ENCODE assay signal across 17 cellular contexts in genomic region chr5:41507501-41507900, GRCh38. TPM values are rescaled to one million over a fixed set of nuclear protein-coding genes. Genes with fewer than 3 reads are reported as not detected.
DNase-seq lines count a peak whose midpoint lies in the region; ATAC-seq and TF ChIP-seq lines count a peak whose summit lies in the region.
"Had no signal": no experiment of that assay in that cellular context is flagged by ENCODE, and none has a peak within 500 bp of the region (broad histone marks: within the 10 kb centered on the region; RNA-seq: fewer than 3 reads in every experiment).

No MANE protein-coding gene starts in this region.

- intact Hi-C loops in left ventricle myocardium inferior (cut with micrococcal nuclease), result no loop called here
- intact Hi-C loops in left ventricle myocardium superior (cut with micrococcal nuclease), result no loop called here

- DNase-seq in left ventricle myocardium inferior (no peak), left ventricle myocardium superior (no peak), NCI-H1436 treated with DMSO at 0.1 percent for 48 hours (lab: John Stamatoyannopoulos, UW) (peak; percentile 62), cerebellar cortex (ENCODE audit: low spot score) (peak; percentile 80), SHP77 treated with DMSO at 0.1 percent for 48 hours (lab: John Stamatoyannopoulos, UW) (no peak), SW480 (ENCODE audit: low spot score) (no peak)
- DNase-seq in activated naive CD4-positive, alpha-beta T cell treated with anti-CD3 and anti-CD28 coated beads, Interleukin-2, amount 10 ng/mL, durations not matched to agents 7 days and 5 days, result no peak
- DNase-seq: ACHN, Kasumi-1, MG63, NCI-H1048, NCI-H2081, NCI-H2171 treated with DMSO at 0.1 percent for 48 hours, NCI-H82, SW 1271 had no signal

- H3K4me1 ChIP-seq in left ventricle myocardium inferior, result peaks cover 44% of the 10 kb centered on the region
- H3K4me1 ChIP-seq: SJSA1 had no signal

- no peaks in the 10 kb centered on the region for H3K9me3 Mint-ChIP-seq in activated naive CD4-positive, alpha-beta T cell treated with anti-CD3 and anti-CD28 coated beads, Interleukin-2, amount 10 ng/mL, durations not matched to agents 7 days and 5 days

- no peak for TF ChIP-seq CTCF in left ventricle myocardium inferior (IDR thresholded peaks at IDR 0.05; ENCODE audit: borderline replicate concordance)

- no peaks in the 10 kb centered on the region for H3K4me1 Mint-ChIP-seq in activated naive CD4-positive, alpha-beta T cell treated with anti-CD3 and anti-CD28 coated beads, Interleukin-2, amount 10 ng/mL, durations not matched to agents 7 days and 5 days

- no peak overlapping the region for H3K4me3 Mint-ChIP-seq in activated naive CD4-positive, alpha-beta T cell treated with anti-CD3 and anti-CD28 coated beads, Interleukin-2, amount 10 ng/mL, durations not matched to agents 7 days and 5 days

- H3K36me3 Mint-ChIP-seq in activated naive CD4-positive, alpha-beta T cell treated with anti-CD3 and anti-CD28 coated beads, Interleukin-2, amount 10 ng/mL, durations not matched to agents 7 days and 5 days, result no peaks in the 10 kb centered on the region

- H3K27ac ChIP-seq in left ventricle myocardium inferior (replicated peaks), result peak overlapping the region; percentile 87
- H3K27ac ChIP-seq: SJSA1 had no signal

- peaks cover 30% of the 10 kb centered on the region for H3K27me3 Mint-ChIP-seq in activated naive CD4-positive, alpha-beta T cell treated with anti-CD3 and anti-CD28 coated beads, Interleukin-2, amount 10 ng/mL, durations not matched to agents 7 days and 5 days

- no peak for ATAC-seq in left ventricle myocardium superior

- H3K27me3 ChIP-seq in left ventricle myocardium inferior (ENCODE audit: low read depth), result peaks cover 10% of the 10 kb centered on the region

- no peaks in the 10 kb centered on the region for H3K9me3 ChIP-seq in left ventricle myocardium inferior (replicated peaks)
- H3K9me3 ChIP-seq: MG63, SJSA1 had no signal

- no peaks in the 10 kb centered on the region for H3K36me3 ChIP-seq in left ventricle myocardium inferior
- H3K36me3 ChIP-seq: MG63, SJSA1 had no signal

- H3K4me3 ChIP-seq in left ventricle myocardium inferior, result peak overlapping the region; percentile 81
- H3K4me3 ChIP-seq: MG63, SJSA1 had no signal

- CTCF ChIA-PET in activated naive CD4-positive, alpha-beta T cell treated with anti-CD3 and anti-CD28 coated beads, Interleukin-2, amount 10 ng/mL, durations not matched to agents 7 days and 5 days (lab: Charles Lee), result no interaction called here

- no peak overlapping the region for H3K27ac Mint-ChIP-seq in activated naive CD4-positive, alpha-beta T cell treated with anti-CD3 and anti-CD28 coated beads, Interleukin-2, amount 10 ng/mL, durations not matched to agents 7 days and 5 days

RNA-seq across cellular contexts. Expression of gene PLCXD3, which starts 2.9 kb away (rescaled TPM):
- 73.1 TPM for total RNA-seq in left ventricle myocardium inferior
- 95.3 TPM for total RNA-seq in left ventricle myocardium superior
- total RNA-seq: NCI-H460, SJSA1 had no signal

Comparison
In these comparisons a context has a peak if more than half of its experiments do, and no peak if none do; other contexts are left out.
1. DNase-seq: peak in NCI-H1436 treated with DMSO at 0.1 percent for 48 hours (single experiment) and cerebellar cortex (single experiment); none in left ventricle myocardium inferior (single experiment), left ventricle myocardium superior (single experiment), activated naive CD4-positive, alpha-beta T cell treated with anti-CD3 and anti-CD28 coated beads, Interleukin-2, amount 10 ng/mL, durations not matched to agents 7 days and 5 days (single experiment), SHP77 treated with DMSO at 0.1 percent for 48 hours (single experiment) and SW480 (single experiment).